In the genomic region with DNA sequence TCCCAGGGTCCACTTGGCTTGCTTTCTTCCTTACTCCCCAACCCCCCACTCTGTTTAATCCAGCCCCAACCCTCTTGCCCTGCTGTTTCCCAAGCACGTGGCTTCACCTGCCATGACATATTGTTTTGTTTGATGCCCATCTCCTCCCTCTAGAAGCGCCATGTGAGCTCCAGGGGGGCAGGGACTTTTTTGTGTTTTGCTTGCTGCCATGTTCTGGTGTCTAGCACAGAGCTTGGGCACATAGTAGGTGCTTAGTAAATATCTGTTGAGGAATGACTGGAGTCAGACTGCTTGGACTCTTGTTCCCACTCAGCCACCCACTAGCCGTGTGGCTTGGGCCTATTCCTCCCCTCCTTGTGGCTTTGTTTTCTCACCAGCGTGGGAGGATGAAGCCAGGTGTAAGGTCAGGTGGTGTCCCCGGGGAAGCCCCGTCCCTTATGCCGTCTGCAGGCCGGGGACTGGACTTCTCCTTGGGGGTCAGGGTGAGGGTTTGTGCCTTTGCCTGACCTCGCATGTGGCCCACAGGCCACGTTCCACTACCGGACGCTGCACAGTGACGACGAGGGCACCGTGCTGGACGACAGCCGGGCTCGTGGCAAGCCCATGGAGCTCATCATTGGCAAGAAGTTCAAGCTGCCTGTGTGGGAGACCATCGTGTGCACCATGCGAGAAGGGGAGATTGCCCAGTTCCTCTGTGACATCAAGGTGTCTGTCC, we compare ENCODE assay signal across 12 cellular contexts. TPM values are rescaled to one million over a fixed set of nuclear protein-coding genes. Genes with fewer than 3 reads are reported as not detected.
DNase-seq lines count a peak whose midpoint lies in the region; ATAC-seq, FAIRE-seq and TF ChIP-seq lines count a peak whose summit lies in the region.
"Had no signal": no experiment of that assay in that cellular context is flagged by ENCODE, and none has a peak within 500 bp of the region (broad histone marks: within the 10 kb centered on the region; RNA-seq: fewer than 3 reads in every experiment).

No MANE protein-coding gene starts in this region.

- intact Hi-C loops in activated CD4-positive, alpha-beta memory T cell treated with anti-CD3 and anti-CD28 coated beads for 36 hours (cut with micrococcal nuclease), result loop anchor here (1.0 to 10.0 kb wide), 6 partner anchors 20 to 372 kb away; partner anchors contain the start of genes ANKRD13D and KDM2A
- intact Hi-C loops in tibial artery (cut with DNase I; ENCODE audit: low total_unique reads), result no loop called here

- CTCF ChIA-PET in activated CD4-positive, alpha-beta memory T cell treated with anti-CD3 and anti-CD28 coated beads for 36 hours (lab: Charles Lee), result interaction anchor here (0.6 to 1.5 kb wide), 3 partner anchors 19 to 133 kb away, joined by 3 to 4 read pairs (median 4); partner anchors contain the start of gene RAD9A

- peak overlapping the region; percentile 90 for H3K4me3 Mint-ChIP-seq in activated CD4-positive, alpha-beta memory T cell treated with anti-CD3 and anti-CD28 coated beads for 36 hours
- H3K4me3 Mint-ChIP-seq in naive thymus-derived CD8-positive, alpha-beta T cell, result peak overlapping the region; percentile 77 to 100 (median 89)

- H3K27me3 ChIP-seq in tibial artery, result no peaks in the 10 kb centered on the region
- H3K27me3 ChIP-seq: SJCRH30 had no signal

- peak; percentile 12 for TF ChIP-seq POLR2A in GM15510 (IDR thresholded peaks at IDR 0.05; ENCODE audit: borderline replicate concordance, extremely low read depth, insufficient read length)

- no peaks in the 10 kb centered on the region for H3K9me3 ChIP-seq in tibial artery
- H3K9me3 ChIP-seq: SJCRH30 had no signal

- peaks cover 0 to 31% (median 18%) of the 10 kb centered on the region in 4 donors for H3K4me1 ChIP-seq in tibial artery
- H3K4me1 ChIP-seq: SJCRH30 had no signal

- H3K4me1 Mint-ChIP-seq in activated CD4-positive, alpha-beta memory T cell treated with anti-CD3 and anti-CD28 coated beads for 36 hours (ENCODE audit: low read depth), result peaks cover 64% of the 10 kb centered on the region
- H3K4me1 Mint-ChIP-seq in naive thymus-derived CD8-positive, alpha-beta T cell, result peaks cover 37 to 69% (median 67%) of the 10 kb centered on the region in 4 donors

- peaks cover 60% of the 10 kb centered on the region for H3K36me3 Mint-ChIP-seq in activated CD4-positive, alpha-beta memory T cell treated with anti-CD3 and anti-CD28 coated beads for 36 hours
- H3K36me3 Mint-ChIP-seq in naive thymus-derived CD8-positive, alpha-beta T cell, result peaks cover 0 to 48% (median 12%) of the 10 kb centered on the region in 3 donors

- H3K27ac ChIP-seq in tibial artery, result no peak overlapping the region
- H3K27ac ChIP-seq: SJCRH30 had no signal

- peak; percentile 87 for DNase-seq in activated CD4-positive, alpha-beta memory T cell treated with anti-CD3 and anti-CD28 coated beads for 36 hours
- peak in 1 of 10 donors; percentile 48 for DNase-seq in naive thymus-derived CD8-positive, alpha-beta T cell
- DNase-seq in NCI-H2029 treated with DMSO at 0.1 percent for 48 hours (lab: John Stamatoyannopoulos, UW) (no peak), tibial artery (no peak), urothelium cell line (ENCODE audit: low spot score) (no peak)
- DNase-seq: amniotic stem cell, mesenchymal stem cell, NCI-H1436, SJCRH30 had no signal

- no peak for TF ChIP-seq CTCF in tibial artery (IDR thresholded peaks at IDR 0.05)

- no peak for FAIRE-seq in urothelium cell line (lab: Jason Lieb, UNC)

- peaks cover 32 to 53% (median 45%) of the 10 kb centered on the region in 3 donors for H3K36me3 ChIP-seq in tibial artery
- H3K36me3 ChIP-seq: SJCRH30 had no signal

- POLR2A ChIA-PET in activated CD4-positive, alpha-beta memory T cell treated with anti-CD3 and anti-CD28 coated beads for 36 hours (lab: Charles Lee), result interaction anchor here (1.0 to 7.2 kb wide), 7 partner anchors 18 to 214 kb away, joined by 3 to 67 read pairs (median 17); partner anchors contain the start of genes CDK2AP2, CORO1B, PITPNM1 and PPP1CA
- POLR2A ChIA-PET in naive thymus-derived CD8-positive, alpha-beta T cell (lab: Charles Lee), result interaction anchor here (0.7 to 9.3 kb wide), 12 partner anchors 9 to 96 kb away, joined by 3 to 176 read pairs (median 32); partner anchors contain the start of genes CARNS1, CDK2AP2, PITPNM1 and PPP1CA

- no peaks in the 10 kb centered on the region for H3K27me3 Mint-ChIP-seq in activated CD4-positive, alpha-beta memory T cell treated with anti-CD3 and anti-CD28 coated beads for 36 hours
- H3K27me3 Mint-ChIP-seq in naive thymus-derived CD8-positive, alpha-beta T cell, result no peaks in the 10 kb centered on the region

- H3K9me3 Mint-ChIP-seq in activated CD4-positive, alpha-beta memory T cell treated with anti-CD3 and anti-CD28 coated beads for 36 hours, result no peaks in the 10 kb centered on the region
- no peaks in the 10 kb centered on the region for H3K9me3 Mint-ChIP-seq in naive thymus-derived CD8-positive, alpha-beta T cell

- no peak overlapping the region for H3K4me3 ChIP-seq in tibial artery
- H3K4me3 ChIP-seq: SJCRH30 had no signal

- ATAC-seq in GM21619 (IDR thresholded peaks at IDR 0.05; ENCODE audit: unreplicated experiment) (peak; percentile 36), GM19463 (IDR thresholded peaks at IDR 0.05; ENCODE audit: unreplicated experiment) (no peak)
- ATAC-seq in naive thymus-derived CD8-positive, alpha-beta T cell, result no peak

- H3K27ac Mint-ChIP-seq in activated CD4-positive, alpha-beta memory T cell treated with anti-CD3 and anti-CD28 coated beads for 36 hours, result peak overlapping the region; percentile 99
- peak overlapping the region; percentile 94 to 100 (median 96) for H3K27ac Mint-ChIP-seq in naive thymus-derived CD8-positive, alpha-beta T cell

RNA-seq across cellular contexts. Expression of gene AIP, which starts 3.8 kb away (rescaled TPM):
- total RNA-seq in activated CD4-positive, alpha-beta memory T cell treated with anti-CD3 and anti-CD28 coated beads for 36 hours, result 100 to 1,000 TPM; 160 to 169 TPM
- total RNA-seq in naive thymus-derived CD8-positive, alpha-beta T cell, result 100 to 1,000 TPM; 136 to 141 TPM
- 100 to 1,000 TPM; 146 to 169 (median 146) TPM for polyA plus RNA-seq in naive thymus-derived CD8-positive, alpha-beta T cell

RNA-seq across cellular contexts. Expression of gene TMEM134, which starts 17.6 kb away (rescaled TPM):
- total RNA-seq in activated CD4-positive, alpha-beta memory T cell treated with anti-CD3 and anti-CD28 coated beads for 36 hours, result 10 to 100 TPM; 68.2 to 75.2 TPM
- total RNA-seq in naive thymus-derived CD8-positive, alpha-beta T cell, result 100 to 1,000 TPM; 105 to 111 TPM
- 100 to 1,000 TPM; 128 to 148 (median 144) TPM for polyA plus RNA-seq in naive thymus-derived CD8-positive, alpha-beta T cell

RNA-seq across cellular contexts. Expression of gene PITPNM1, which starts 18.5 kb away (rescaled TPM):
- total RNA-seq in activated CD4-positive, alpha-beta memory T cell treated with anti-CD3 and anti-CD28 coated beads for 36 hours, result 100 to 1,000 TPM; 139 to 143 TPM
- total RNA-seq in naive thymus-derived CD8-positive, alpha-beta T cell, result 100 to 1,000 TPM; 118 to 120 TPM
- 10 to 100 TPM; 13.8 to 36.5 (median 15.9) TPM for polyA plus RNA-seq in naive thymus-derived CD8-positive, alpha-beta T cell

RNA-seq across cellular contexts. Expression of gene CDK2AP2, which starts 21.3 kb away (rescaled TPM):
- 10 to 100 TPM; 82.7 to 84.7 TPM for total RNA-seq in activated CD4-positive, alpha-beta memory T cell treated with anti-CD3 and anti-CD28 coated beads for 36 hours
- total RNA-seq in naive thymus-derived CD8-positive, alpha-beta T cell, result 10 to 100 TPM; 41.8 to 46.4 TPM
- polyA plus RNA-seq in naive thymus-derived CD8-positive, alpha-beta T cell, result 10 to 100 TPM; 75.9 to 96.8 (median 79.5) TPM

RNA-seq across cellular contexts. Expression of gene CABP4, which starts 31.5 kb away (rescaled TPM):
- total RNA-seq in activated CD4-positive, alpha-beta memory T cell treated with anti-CD3 and anti-CD28 coated beads for 36 hours, result 1 to 10 TPM; 1.0 to 1.2 TPM
- 1 to 10 TPM; 2.9 to 3.7 TPM for total RNA-seq in naive thymus-derived CD8-positive, alpha-beta T cell
- polyA plus RNA-seq in naive thymus-derived CD8-positive, alpha-beta T cell, result under 1 TPM; 0.58 to 0.96 (median 0.62) TPM
